21 cellular contexts compared by ENCODE assay signal in the genomic region with DNA sequence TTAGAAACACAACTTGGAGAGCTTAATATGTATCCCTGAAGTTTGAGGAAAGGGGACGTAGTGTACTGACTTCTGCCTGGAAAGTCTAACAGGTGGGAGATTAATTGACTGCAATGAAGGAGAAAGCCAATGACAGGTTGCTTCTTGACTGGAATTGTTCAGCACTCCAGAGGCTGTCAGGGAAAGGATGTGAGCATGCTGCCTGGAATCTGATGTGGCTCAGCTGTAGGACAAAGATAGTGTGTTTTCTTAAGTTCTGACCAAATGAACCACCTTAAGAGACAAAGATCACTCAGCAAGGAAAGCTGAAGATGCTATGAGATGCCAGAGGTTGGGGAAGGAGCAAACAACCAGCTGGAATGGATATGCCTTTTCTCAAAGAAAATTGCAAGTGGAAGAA.
DNase-seq lines count a peak whose midpoint lies in the region; ATAC-seq and TF ChIP-seq lines count a peak whose summit lies in the region.
"Had no signal": no experiment of that assay in that cellular context is flagged by ENCODE, and none has a peak within 500 bp of the region (broad histone marks: within the 10 kb centered on the region; RNA-seq: fewer than 3 reads in every experiment).

No MANE protein-coding gene starts in this region.

- H3K9me3 Mint-ChIP-seq in T-helper 2 cell treated with Interferon-gamma antibody and Interleukin-4, amounts not matched to agents 5 μg/mL and 100 μg/mL, for 36 hours: no peaks in the 10 kb centered on the region

- H3K4me3 ChIP-seq in RWPE2 (ENCODE audit: severe bottlenecking) (no peak overlapping the region), epithelial cell of esophagus (ENCODE audit: low read length) (no peak overlapping the region)
- H3K4me3 ChIP-seq: K562, MG63, Peyer's patch, SK-N-MC had no signal

- no peaks in the 10 kb centered on the region for H3K27me3 Mint-ChIP-seq in T-helper 2 cell treated with Interferon-gamma antibody and Interleukin-4, amounts not matched to agents 5 μg/mL and 100 μg/mL, for 36 hours (ENCODE audit: low read depth)

- H3K36me3 ChIP-seq in RWPE2 (ENCODE audit: low read depth): no peaks in the 10 kb centered on the region
- H3K36me3 ChIP-seq: MG63, Peyer's patch had no signal

- H3K27ac Mint-ChIP-seq in T-helper 2 cell treated with Interferon-gamma antibody and Interleukin-4, amounts not matched to agents 5 μg/mL and 100 μg/mL, for 36 hours: no peak overlapping the region

- TF ChIP-seq CTCF in RWPE2 (IDR thresholded peaks at IDR 0.05; ENCODE audit: poor library complexity, severe bottlenecking) (no peak), epithelial cell of esophagus (IDR thresholded peaks at IDR 0.05; ENCODE audit: insufficient read depth, low read depth, low read length, missing control alignments) (no peak)

- H3K4me1 ChIP-seq in RWPE2 (ENCODE audit: insufficient read depth, poor library complexity, severe bottlenecking): no peaks in the 10 kb centered on the region
- H3K4me1 ChIP-seq: Peyer's patch had no signal

- H3K4me1 Mint-ChIP-seq in T-helper 2 cell treated with Interferon-gamma antibody and Interleukin-4, amounts not matched to agents 5 μg/mL and 100 μg/mL, for 36 hours (ENCODE audit: low read depth): no peaks in the 10 kb centered on the region

- H3K36me3 Mint-ChIP-seq in T-helper 2 cell treated with Interferon-gamma antibody and Interleukin-4, amounts not matched to agents 5 μg/mL and 100 μg/mL, for 36 hours (ENCODE audit: low read depth): no peaks in the 10 kb centered on the region

- H3K27me3 ChIP-seq in RWPE2 (ENCODE audit: insufficient read depth, poor library complexity, severe bottlenecking): no peaks in the 10 kb centered on the region
- H3K27me3 ChIP-seq: MG63, Peyer's patch had no signal

- no peak overlapping the region for H3K27ac ChIP-seq in RWPE2 (ENCODE audit: poor library complexity, severe bottlenecking)
- H3K27ac ChIP-seq: HL-60, Peyer's patch, SK-N-MC had no signal

- peak; percentile 46; the same call in 2 of the 3 replicates for ATAC-seq in RWPE2 (ENCODE audit: low read depth)
- ATAC-seq in GM18520 (IDR thresholded peaks at IDR 0.05; ENCODE audit: unreplicated experiment): no peak
- ATAC-seq in HG03378 (IDR thresholded peaks at IDR 0.05; ENCODE audit: unreplicated experiment): no peak
- ATAC-seq: K562 had no signal

- DNase-seq in HCEC 1CT: peak; percentile 49
- no peak for DNase-seq in RWPE2 (ENCODE audit: low spot score)
- DNase-seq in epithelial cell of esophagus (ENCODE audit: low read depth): peak; percentile 53
- DNase-seq in myocyte (ENCODE audit: low read depth): peak; percentile 15
- no peak for DNase-seq in T-helper 2 cell treated with Interferon-gamma antibody and Interleukin-4, amounts not matched to agents 5 μg/mL and 100 μg/mL, for 36 hours (ENCODE audit: low spot score)
- no peak for DNase-seq in NCI-H1092 (lab: John Stamatoyannopoulos, UW)
- DNase-seq: DMS153, GOT3, Kasumi-1, MG63, NCI-H2029 treated with DMSO at 0.1 percent for 48 hours, NCI-H2227 treated with DMSO at 0.1 percent for 48 hours, NCI-H526 treated with DMSO at 0.1 percent for 48 hours, Peyer's patch, SIG-M5, SW 1271 had no signal

- H3K9me3 ChIP-seq in RWPE2 (ENCODE audit: severe bottlenecking): no peaks in the 10 kb centered on the region
- H3K9me3 ChIP-seq: MG63, Peyer's patch had no signal

- H3K4me3 Mint-ChIP-seq in T-helper 2 cell treated with Interferon-gamma antibody and Interleukin-4, amounts not matched to agents 5 μg/mL and 100 μg/mL, for 36 hours: no peak overlapping the region

Comparison
In these comparisons a context has a peak if more than half of its experiments do, and no peak if none do; other contexts are left out.
1. DNase-seq: peak in HCEC 1CT (single experiment), epithelial cell of esophagus (single experiment) and myocyte (single experiment); none in RWPE2 (single experiment), T-helper 2 cell treated with Interferon-gamma antibody and Interleukin-4, amounts not matched to agents 5 μg/mL and 100 μg/mL, for 36 hours (single experiment) and NCI-H1092 (single experiment).